ENCODE assay signal across 20 cellular contexts in genomic region chr3:39410893-39411292, GRCh38. TPM values are rescaled to one million over a fixed set of nuclear protein-coding genes. Genes with fewer than 3 reads are reported as not detected.
A peak's percentile ranks its signal among the peaks of the same experiment; 100 is the strongest.
DNase-seq lines count a peak whose midpoint lies in the region; ATAC-seq, FAIRE-seq and TF ChIP-seq lines count a peak whose summit lies in the region.
"Had no signal": no experiment of that assay in that cellular context is flagged by ENCODE, and none has a peak within 500 bp of the region (broad histone marks: within the 10 kb centered on the region; RNA-seq: fewer than 3 reads in every experiment).

No MANE protein-coding gene starts in this region.

- H3K14ac ChIP-seq in H1 (ENCODE audit: insufficient read length), result no peak overlapping the region

- peak overlapping the region in 2 of 7 donors; percentile 9 to 28 for H3K4me3 Mint-ChIP-seq in CD8-positive, alpha-beta memory T cell

- H3K79me1 ChIP-seq in H1 (ENCODE audit: low read depth, low read length), result 0 out of 2 replicates have a peak, but pooled peaks cover 6% of the 10 kb centered on the region

- WGBS in H1 (ENCODE audit: extremely low coverage in 1 of 2, insufficient coverage in 1 of 2, insufficient read length in 1 of 2, insufficient replicate concordance in 2 of 2, low coverage in 1 of 2, low lambda C conversion rate in 2 of 2, missing lambda C conversion rate in 1 of 2), 2 experiments, result 96% methylated on average over 6 of the region's 7 CpGs; no CpG with 5 or more reads in 1 of the 2 experiments

- peak overlapping the region; percentile 39 for H3K9ac ChIP-seq in NT2/D1 (ENCODE audit: insufficient read length, low read depth)
- peak overlapping the region in 2 of 4 experiments; percentile 13 to 15; a peak in 2 of 7 replicates for H3K9ac ChIP-seq in H1 (replicated peaks in 1 of 4; ENCODE audit: extremely low read depth in 1 of 4, low read depth in 3 of 4, low read length in 3 of 4)

- no peak overlapping the region for H2BK15ac ChIP-seq in H1 (ENCODE audit: low read length)

- no peak overlapping the region for H3K56ac ChIP-seq in H1 (replicated peaks; ENCODE audit: insufficient read length, low read depth, low read length)

- peaks cover 22 to 23% of the 10 kb centered on the region in 2 experiments for H4K20me1 ChIP-seq in H1 (replicated peaks in 1 of 2; ENCODE audit: control insufficient read depth in 1 of 2, insufficient read depth in 2 of 2, low read length in 2 of 2)

- H3K27me3 Mint-ChIP-seq in CD8-positive, alpha-beta memory T cell, result peaks cover 0 to 1% of the 10 kb centered on the region in 2 donors

- no peak overlapping the region for H4K91ac ChIP-seq in H1 (replicated peaks; ENCODE audit: insufficient read length, low read length)

- POLR2A ChIA-PET in CD8-positive, alpha-beta memory T cell (lab: Charles Lee), result no interaction called here
- POLR2A ChIA-PET in H1 (lab: Charles Lee; ENCODE audit: partially characterized antibody), result interaction anchor here (1.0 to 18.6 kb wide), 7 partner anchors 11 to 166 kb away, joined by 3 to 771 read pairs (median 5); partner anchors contain the start of genes RPSA and SLC25A38

- no peaks in the 10 kb centered on the region for H3K27me3 ChIP-seq in CD8-positive, alpha-beta memory T cell (ENCODE audit: insufficient read depth, low read length, poor library complexity, severe bottlenecking)
- H3K27me3 ChIP-seq in NT2/D1 (ENCODE audit: insufficient read depth, insufficient read length) (no peaks in the 10 kb centered on the region), H1 (replicated peaks in 1 of 4; ENCODE audit: control insufficient read depth in 3 of 4, extremely low read depth in 1 of 4, insufficient read depth in 3 of 4, low read length in 3 of 4) (no peaks in the 10 kb centered on the region)
- H3K27me3 ChIP-seq: body of pancreas, gastrocnemius medialis had no signal

- peaks cover 8% of the 10 kb centered on the region for H3K23me2 ChIP-seq in H1 (ENCODE audit: low read depth, low read length)

- peaks cover 44% of the 10 kb centered on the region for H3K36me3 ChIP-seq in CD8-positive, alpha-beta memory T cell (ENCODE audit: insufficient read depth, low read length)
- H3K36me3 ChIP-seq in NT2/D1 (ENCODE audit: insufficient read depth, insufficient read length, low read length) (peaks cover 80% of the 10 kb centered on the region), H1 (ENCODE audit: control insufficient read depth in 2 of 4, insufficient read depth in 4 of 4, low read length in 3 of 4) (peaks cover 35 to 78% (median 56%) of the 10 kb centered on the region in 4 experiments)

- no peak overlapping the region for H3K4ac ChIP-seq in H1 (replicated peaks; ENCODE audit: insufficient read length, low read depth, low read length)

- H2BK12ac ChIP-seq in H1 (ENCODE audit: low read depth, low read length), result no peak overlapping the region

- no peak for DNase-seq in CD8-positive, alpha-beta memory T cell
- DNase-seq in NT2/D1 (ENCODE audit: low read depth, low spot score), result no peak
- no peak for DNase-seq in H1 (ENCODE audit: low read depth in 1 of 2, low spot score in 2 of 2)
- DNase-seq in cerebellum (ENCODE audit: low spot score), result no peak
- no peak for DNase-seq in GM19238 (ENCODE audit: insufficient read length, low spot score)
- DNase-seq: activated CD8-positive, alpha-beta memory T cell treated with anti-CD3 and anti-CD28 coated beads for 24 hours; activated gamma-delta T cell; erythroblast; gastrocnemius medialis; GOT3; left colon; NCI-H1436 treated with DMSO at 0.1 percent for 48 hours; RPMI8226; stimulated activated CD4-positive, alpha-beta T cell treated with anti-CD3 and anti-CD28 coated beads, Interleukin-2, amount 100 ng/mL, for 48 hours had no signal

- peak in 1 of 2 experiments; percentile 42; a peak in 1 of 3 replicates for TF ChIP-seq POLR2A in H1 (IDR thresholded peaks at IDR 0.05; ENCODE audit: control extremely low read depth in 1 of 2, low read depth in 2 of 2, low read length in 2 of 2)

- no peaks in the 10 kb centered on the region for H3K9me3 Mint-ChIP-seq in CD8-positive, alpha-beta memory T cell

- H4K8ac ChIP-seq in H1 (ENCODE audit: extremely low read depth, insufficient read depth, low read length), result no peak overlapping the region

- peaks cover 46 to 59% (median 59%) of the 10 kb centered on the region in 3 donors for H3K4me1 Mint-ChIP-seq in CD8-positive, alpha-beta memory T cell

- no peak for TF ChIP-seq RAD21 in H1 (IDR thresholded peaks at IDR 0.05 in 1 of 2, conservative IDR thresholded peaks at IDR 0.05 in 1 of 2; ENCODE audit: low read depth in 2 of 2, low read length in 2 of 2)

- peaks cover 12 to 82% (median 28%) of the 10 kb centered on the region in 3 donors for H3K36me3 Mint-ChIP-seq in CD8-positive, alpha-beta memory T cell

- 0 out of 2 replicates have a peak overlapping the region, but pooled peaks have one; percentile 53 for H3K27ac ChIP-seq in 22Rv1
- no peak overlapping the region for H3K27ac ChIP-seq in CD8-positive, alpha-beta memory T cell (ENCODE audit: low read depth, low read length)
- H3K27ac ChIP-seq in H1 (ENCODE audit: low read depth, low read length), result no peak overlapping the region
- H3K27ac ChIP-seq: body of pancreas, gastrocnemius medialis had no signal

- H4K5ac ChIP-seq in H1 (ENCODE audit: insufficient read length, low read depth, low read length), result no peak overlapping the region

- CTCF ChIA-PET in CD8-positive, alpha-beta memory T cell (lab: Charles Lee), result interaction anchor here (1.3 kb wide), 1 partner anchor 11 kb away, joined by 3 read pairs; no protein-coding TSS in a partner anchor
- CTCF ChIA-PET in H1 (lab: Charles Lee; ENCODE audit: partially characterized antibody), result interaction anchor here (3.0 kb wide), 1 partner anchor 13 kb away, joined by 10 read pairs; no protein-coding TSS in a partner anchor

- H2AFZ ChIP-seq in H1 (ENCODE audit: low read length), result no peak overlapping the region

- no peak overlapping the region for H2BK120ac ChIP-seq in H1 (replicated peaks; ENCODE audit: low read depth, low read length)

- no peak overlapping the region for H3K23ac ChIP-seq in H1 (ENCODE audit: insufficient read length)

- TF ChIP-seq CTCF in 22Rv1 (IDR thresholded peaks at IDR 0.05), result no peak
- no peak for TF ChIP-seq CTCF in H1 (IDR thresholded peaks at IDR 0.05; ENCODE audit: control extremely low read depth in 1 of 3, insufficient read depth in 1 of 3, low read depth in 1 of 3, low read length in 3 of 3)

- peak overlapping the region in 1 of 2 experiments; percentile 95; a peak in 1 of 4 replicates for H3K4me2 ChIP-seq in H1 (ENCODE audit: insufficient read depth in 1 of 2, low read depth in 2 of 2, low read length in 2 of 2)

- H3K9me3 ChIP-seq in CD8-positive, alpha-beta memory T cell (ENCODE audit: low read length), result no peaks in the 10 kb centered on the region
- H3K9me3 ChIP-seq in NT2/D1 (ENCODE audit: insufficient read depth, low read length) (no peaks in the 10 kb centered on the region), H1 (ENCODE audit: insufficient read depth in 2 of 2, low read depth in 1 of 2, low read length in 1 of 2) (no peaks in the 10 kb centered on the region)
- H3K9me3 ChIP-seq: body of pancreas, gastrocnemius medialis had no signal

- ATAC-seq in GM19467 (IDR thresholded peaks at IDR 0.05; ENCODE audit: unreplicated experiment), result no peak
- ATAC-seq: body of pancreas, gastrocnemius medialis, left colon had no signal

- no peak overlapping the region for H3K4me3 ChIP-seq in CD8-positive, alpha-beta memory T cell (ENCODE audit: low read length)
- H3K4me3 ChIP-seq in NT2/D1 (ENCODE audit: insufficient read length, low read depth) (no peak overlapping the region), H1 (ENCODE audit: extremely low read depth in 1 of 4, insufficient read depth in 2 of 4, low read depth in 3 of 4, low read length in 4 of 4) (no peak overlapping the region)
- H3K4me3 ChIP-seq: body of pancreas, gastrocnemius medialis had no signal

- H2BK20ac ChIP-seq in H1 (ENCODE audit: low read length), result no peak overlapping the region

- H3K4me1 ChIP-seq in CD8-positive, alpha-beta memory T cell (ENCODE audit: insufficient read depth, low read length), result peaks cover 35% of the 10 kb centered on the region
- H3K4me1 ChIP-seq in NT2/D1 (ENCODE audit: insufficient read depth, insufficient read length) (peaks cover 11% of the 10 kb centered on the region), H1 (replicated peaks in 1 of 4; ENCODE audit: control insufficient read depth in 3 of 4, insufficient read depth in 4 of 4, low read length in 3 of 4) (peaks cover 6 to 10% (median 8%) of the 10 kb centered on the region in 4 experiments)

- H3K18ac ChIP-seq in H1 (ENCODE audit: extremely low read depth, low read length), result no peak overlapping the region

- peak overlapping the region in 6 of 8 donors; percentile 13 to 83 (median 32) for H3K27ac Mint-ChIP-seq in CD8-positive, alpha-beta memory T cell

- H2AK5ac ChIP-seq in H1 (ENCODE audit: low read depth, low read length), result no peak overlapping the region

- TF ChIP-seq EP300 in H1 (IDR thresholded peaks at IDR 0.05; ENCODE audit: borderline replicate concordance in 1 of 2, low read depth in 2 of 2, low read length in 2 of 2), result no peak

- peaks cover 8 to 38% of the 10 kb centered on the region in 2 experiments; a peak in 3 of 4 replicates for H3K79me2 ChIP-seq in H1 (ENCODE audit: control insufficient read depth in 1 of 2, insufficient read depth in 2 of 2, low read length in 2 of 2)

- no peak overlapping the region for H2BK5ac ChIP-seq in H1 (ENCODE audit: low read depth, low read length)

- no peak for FAIRE-seq in H1 (lab: Jason Lieb, UNC)
- FAIRE-seq: D721Med had no signal

RNA-seq across cellular contexts. Expression of gene RPSA, which starts 4.4 kb away (rescaled TPM):
- total RNA-seq in CD8-positive, alpha-beta memory T cell, result 1,000 to 10,000 TPM; 2,459 to 2,518 TPM
- polyA plus RNA-seq in CD8-positive, alpha-beta memory T cell, result 1,046 TPM
- 2,661 and 2,701 TPM in 2 replicates for total RNA-seq in H1 (2021; fragmentation: NEBNext Ultra II Directional; extraction: Animal tissue kit (Norgen Biotek cat#: 25700))
- polyA plus RNA-seq in H1 (2011; rRNA removed), result 6,179 and 7,468 TPM in 2 replicates
- polyA plus RNA-seq in H1 (2011; cell fraction: cytosol; rRNA removed), result 5,894 TPM
- 4,842 TPM for polyA plus RNA-seq in H1 (2011; cell fraction: nucleus; rRNA removed)
- polyA plus RNA-seq in H1 (2012, experiment 1 of 2), result 3,669 to 3,863 TPM (median 3,701 TPM) in 4 replicates
- polyA plus RNA-seq in H1 (2012, experiment 2 of 2), result 4,373 TPM
- polyA plus RNA-seq in H1 (2013, experiment 1 of 2), result 2,392 TPM
- 2,410 TPM for polyA plus RNA-seq in H1 (2013, experiment 2 of 2)
- 2,760 and 3,109 TPM in 2 replicates for polyA minus RNA-seq in H1 (2011; rRNA and poly(A)+ RNA removed)
- polyA minus RNA-seq in H1 (2011; cell fraction: cytosol; rRNA and poly(A)+ RNA removed), result 967 TPM
- polyA minus RNA-seq in H1 (2011; cell fraction: nucleus; rRNA and poly(A)+ RNA removed), result 1,051 TPM
- 731 TPM for total RNA-seq in cerebellum

RNA-seq across cellular contexts. Expression of gene SLC25A38, which starts 27.7 kb away (rescaled TPM):
- total RNA-seq in CD8-positive, alpha-beta memory T cell, result 10 to 100 TPM; 71.3 to 73.0 TPM
- 55.6 TPM for polyA plus RNA-seq in CD8-positive, alpha-beta memory T cell
- total RNA-seq in H1 (2021; fragmentation: NEBNext Ultra II Directional; extraction: Animal tissue kit (Norgen Biotek cat#: 25700)), result 37.3 and 41.2 TPM in 2 replicates
- 45.8 and 49.9 TPM in 2 replicates for polyA plus RNA-seq in H1 (2011; rRNA removed)
- polyA plus RNA-seq in H1 (2011; cell fraction: cytosol; rRNA removed), result 47.5 TPM
- polyA plus RNA-seq in H1 (2011; cell fraction: nucleus; rRNA removed), result 61.3 TPM
- polyA plus RNA-seq in H1 (2012, experiment 1 of 2), result 39.7 to 42.3 TPM (median 40.9 TPM) in 4 replicates
- polyA plus RNA-seq in H1 (2012, experiment 2 of 2), result 52.9 TPM
- polyA plus RNA-seq in H1 (2013, experiment 1 of 2), result 30.1 TPM
- 28.8 TPM for polyA plus RNA-seq in H1 (2013, experiment 2 of 2)
- polyA minus RNA-seq in H1 (2011; rRNA and poly(A)+ RNA removed), result 54.0 and 57.1 TPM in 2 replicates
- 33.5 TPM for polyA minus RNA-seq in H1 (2011; cell fraction: cytosol; rRNA and poly(A)+ RNA removed)
- polyA minus RNA-seq in H1 (2011; cell fraction: nucleus; rRNA and poly(A)+ RNA removed), result 26.5 TPM
- 11.4 TPM for total RNA-seq in cerebellum

RNA-seq across cellular contexts. Expression of gene MOBP, which starts 56.6 kb away (rescaled TPM):
- total RNA-seq in CD8-positive, alpha-beta memory T cell, result not detected
- not detected for polyA plus RNA-seq in CD8-positive, alpha-beta memory T cell
- total RNA-seq in H1 (2021; fragmentation: NEBNext Ultra II Directional; extraction: Animal tissue kit (Norgen Biotek cat#: 25700)), result 0.10 and 0.50 TPM in 2 replicates
- polyA plus RNA-seq in H1 (2011; rRNA removed), result 0.06 and 0.24 TPM in 2 replicates
- 0.03 TPM for polyA plus RNA-seq in H1 (2011; cell fraction: cytosol; rRNA removed)
- polyA plus RNA-seq in H1 (2011; cell fraction: nucleus; rRNA removed), result 0.10 TPM
- 0.09 to 0.11 TPM in 2 of 4 replicates, not detected in the others for polyA plus RNA-seq in H1 (2012, experiment 1 of 2)
- not detected for polyA plus RNA-seq in H1 (2012, experiment 2 of 2)
- 0.08 TPM for polyA plus RNA-seq in H1 (2013, experiment 1 of 2)
- 0.17 TPM for polyA plus RNA-seq in H1 (2013, experiment 2 of 2)
- not detected in 2 replicates for polyA minus RNA-seq in H1 (2011; rRNA and poly(A)+ RNA removed)
- polyA minus RNA-seq in H1 (2011; cell fraction: cytosol; rRNA and poly(A)+ RNA removed), result not detected
- polyA minus RNA-seq in H1 (2011; cell fraction: nucleus; rRNA and poly(A)+ RNA removed), result not detected
- 0.73 TPM for total RNA-seq in cerebellum
- total RNA-seq: body of pancreas, G401, gastrocnemius medialis, osteocyte had no signal
